Comparison of ENCODE assay signal across 37 cellular contexts in the genomic region with DNA sequence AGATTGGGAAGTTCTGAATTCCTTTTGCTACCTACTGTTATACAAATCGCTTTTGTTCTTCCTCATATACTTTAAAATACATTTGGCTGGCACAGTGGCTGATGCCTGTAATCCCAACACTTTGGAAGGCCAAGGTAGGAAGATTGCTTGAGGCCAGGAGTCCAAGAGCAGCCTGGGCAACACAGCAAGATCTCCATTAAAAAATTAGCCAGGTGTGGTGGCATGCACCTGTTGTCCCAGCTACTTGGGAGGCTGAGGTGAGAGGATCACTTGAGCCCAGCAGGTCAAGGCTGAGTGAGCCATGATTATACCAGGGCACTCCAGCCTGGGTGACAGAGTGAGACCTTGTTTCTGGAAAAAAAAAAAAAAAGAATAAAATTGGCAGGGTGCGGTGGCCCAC. TPM values are rescaled to one million over a fixed set of nuclear protein-coding genes. Genes with fewer than 3 reads are reported as not detected.
"Had no signal": no experiment of that assay in that cellular context is flagged by ENCODE, and none has a peak within 500 bp of the region (broad histone marks: within the 10 kb centered on the region; RNA-seq: fewer than 3 reads in every experiment).

No MANE protein-coding gene starts in this region.

- H3K36me3 ChIP-seq: ascending aorta, breast epithelium, cardiac muscle cell, colonic mucosa, esophagus muscularis mucosa, gastrocnemius medialis, heart left ventricle, WERI-Rb-1 had no signal

- H3K4me1 ChIP-seq: ascending aorta, breast epithelium, colonic mucosa, gastrocnemius medialis had no signal

- H3K27me3 ChIP-seq: ascending aorta, breast epithelium, cardiac muscle cell, colonic mucosa, dorsolateral prefrontal cortex, foreskin keratinocyte, heart left ventricle had no signal

- H3K36me3 Mint-ChIP-seq: activated CD4-positive, alpha-beta memory T cell treated with anti-CD3 and anti-CD28 coated beads for 36 hours; activated naive CD4-positive, alpha-beta T cell treated with anti-CD3 and anti-CD28 coated beads, Interleukin-2, amount 10 ng/mL, durations not matched to agents 7 days and 5 days; activated naive CD4-positive, alpha-beta T cell treated with anti-CD3 and anti-CD28 coated beads, Interleukin-2, amount 50 U/mL, for 72 hours; activated naive CD8-positive, alpha-beta T cell treated with anti-CD3 and anti-CD28 coated beads, Interleukin-2, amount 10 ng/mL, durations not matched to agents 7 days and 5 days; brain had no signal

- H3K27ac Mint-ChIP-seq: activated CD4-positive, alpha-beta memory T cell treated with anti-CD3 and anti-CD28 coated beads for 36 hours; activated CD4-positive, alpha-beta T cell treated with anti-CD3 and anti-CD28 coated beads for 36 hours; activated CD4-positive, alpha-beta T cell treated with anti-CD3 and anti-CD28 coated beads, Interleukin-2, amount 10 ng/mL, durations not matched to agents 24 days and 14 days; activated CD8-positive, alpha-beta memory T cell treated with anti-CD3 and anti-CD28 coated beads, Interleukin-2, amount 10 ng/mL, durations not matched to agents 7 days and 5 days; activated CD8-positive, alpha-beta T cell treated with anti-CD3 and anti-CD28 coated beads, Interleukin-2, amount 10 ng/mL, durations not matched to agents 7 days and 5 days; activated naive CD4-positive, alpha-beta T cell treated with anti-CD3 and anti-CD28 coated beads, Interleukin-2, amount 10 ng/mL, durations not matched to agents 7 days and 5 days; activated naive CD4-positive, alpha-beta T cell treated with anti-CD3 and anti-CD28 coated beads, Interleukin-2, amount 50 U/mL, for 72 hours; activated naive CD8-positive, alpha-beta T cell treated with anti-CD3 and anti-CD28 coated beads, Interleukin-2, amount 10 ng/mL, durations not matched to agents 7 days and 5 days; activated T-cell treated with anti-CD3 and anti-CD28 coated beads, Interleukin-2, amount 50 U/mL, for 24 hours; activated T-cell treated with anti-CD3 and anti-CD28 coated beads, Interleukin-2, amount 50 U/mL, for 72 hours; brain; dendritic cell treated with granulocyte-macrophage colony-stimulating factor and Interleukin-4, amounts not matched to agents 40 ng/mL and 50 ng/mL, for 4 days; T-helper 17 cell; T-helper 2 cell treated with Interferon-gamma antibody and Interleukin-4, amounts not matched to agents 5 μg/mL and 100 μg/mL, for 36 hours had no signal

- H3K9me3 ChIP-seq: ascending aorta, breast epithelium, colonic mucosa, esophagus muscularis mucosa, gastrocnemius medialis, heart left ventricle had no signal

- H3K9me3 Mint-ChIP-seq: activated CD4-positive, alpha-beta memory T cell treated with anti-CD3 and anti-CD28 coated beads for 36 hours; activated naive CD4-positive, alpha-beta T cell treated with anti-CD3 and anti-CD28 coated beads, Interleukin-2, amount 10 ng/mL, durations not matched to agents 7 days and 5 days; activated naive CD4-positive, alpha-beta T cell treated with anti-CD3 and anti-CD28 coated beads, Interleukin-2, amount 50 U/mL, for 72 hours; activated T-cell treated with anti-CD3 and anti-CD28 coated beads, Interleukin-2, amount 50 U/mL, for 24 hours; activated T-cell treated with anti-CD3 and anti-CD28 coated beads, Interleukin-2, amount 50 U/mL, for 72 hours; brain; dendritic cell treated with granulocyte-macrophage colony-stimulating factor and Interleukin-4, amounts not matched to agents 40 ng/mL and 50 ng/mL, for 4 days; T-helper 2 cell treated with Interferon-gamma antibody and Interleukin-4, amounts not matched to agents 5 μg/mL and 100 μg/mL, for 36 hours had no signal

- H3K27ac ChIP-seq: ascending aorta, breast epithelium, cardiac muscle cell, colonic mucosa, dorsolateral prefrontal cortex, esophagus muscularis mucosa, foreskin keratinocyte, gastrocnemius medialis, heart left ventricle, WERI-Rb-1 had no signal

- H3K27me3 Mint-ChIP-seq: activated CD4-positive, alpha-beta memory T cell treated with anti-CD3 and anti-CD28 coated beads for 36 hours; activated T-cell treated with anti-CD3 and anti-CD28 coated beads, Interleukin-2, amount 50 U/mL, for 24 hours; T-helper 17 cell had no signal

- H3K4me3 ChIP-seq: ascending aorta, breast epithelium, cardiac muscle cell, colonic mucosa, dorsolateral prefrontal cortex, esophagus muscularis mucosa, gastrocnemius medialis, heart left ventricle had no signal

- H3K4me3 Mint-ChIP-seq: activated CD4-positive, alpha-beta memory T cell treated with anti-CD3 and anti-CD28 coated beads for 36 hours; activated CD4-positive, alpha-beta T cell treated with anti-CD3 and anti-CD28 coated beads for 36 hours; activated CD4-positive, alpha-beta T cell treated with anti-CD3 and anti-CD28 coated beads, Interleukin-2, amount 10 ng/mL, durations not matched to agents 24 days and 14 days; activated CD8-positive, alpha-beta memory T cell treated with anti-CD3 and anti-CD28 coated beads, Interleukin-2, amount 10 ng/mL, durations not matched to agents 7 days and 5 days; activated CD8-positive, alpha-beta T cell treated with anti-CD3 and anti-CD28 coated beads, Interleukin-2, amount 10 ng/mL, durations not matched to agents 7 days and 5 days; activated naive CD4-positive, alpha-beta T cell treated with anti-CD3 and anti-CD28 coated beads, Interleukin-2, amount 10 ng/mL, durations not matched to agents 7 days and 5 days; activated naive CD8-positive, alpha-beta T cell treated with anti-CD3 and anti-CD28 coated beads, Interleukin-2, amount 10 ng/mL, durations not matched to agents 7 days and 5 days; activated T-cell treated with anti-CD3 and anti-CD28 coated beads, Interleukin-2, amount 50 U/mL, for 24 hours; activated T-cell treated with anti-CD3 and anti-CD28 coated beads, Interleukin-2, amount 50 U/mL, for 72 hours; brain; dendritic cell treated with granulocyte-macrophage colony-stimulating factor and Interleukin-4, amounts not matched to agents 40 ng/mL and 50 ng/mL, for 4 days; T-helper 17 cell; T-helper 2 cell treated with Interferon-gamma antibody and Interleukin-4, amounts not matched to agents 5 μg/mL and 100 μg/mL, for 36 hours had no signal

- ATAC-seq: activated CD4-positive, alpha-beta T cell treated with anti-CD3 and anti-CD28 coated beads for 36 hours; activated CD8-positive, alpha-beta memory T cell treated with anti-CD3 and anti-CD28 coated beads, Interleukin-2, amount 10 ng/mL, durations not matched to agents 7 days and 5 days; activated CD8-positive, alpha-beta T cell treated with anti-CD3 and anti-CD28 coated beads, Interleukin-2, amount 10 ng/mL, durations not matched to agents 7 days and 5 days; activated naive CD4-positive, alpha-beta T cell treated with anti-CD3 and anti-CD28 coated beads, Interleukin-2, amount 50 U/mL, for 72 hours; activated T-cell treated with anti-CD3 and anti-CD28 coated beads, Interleukin-2, amount 50 U/mL, for 72 hours; foreskin keratinocyte; gastrocnemius medialis; heart left ventricle; T-helper 17 cell had no signal

- DNase-seq: activated CD4-positive, alpha-beta memory T cell treated with anti-CD3 and anti-CD28 coated beads for 36 hours; activated CD4-positive, alpha-beta T cell treated with anti-CD3 and anti-CD28 coated beads for 36 hours; activated CD4-positive, alpha-beta T cell treated with anti-CD3 and anti-CD28 coated beads, Interleukin-2, amount 10 ng/mL, durations not matched to agents 24 days and 14 days; activated CD4-positive, CD25-positive, alpha-beta regulatory T cell; activated CD4-positive, CD25-positive, alpha-beta regulatory T cell treated with anti-CD3 and anti-CD28 coated beads, Interleukin-2, amount 50 U/mL, for 72 hours; activated CD8-positive, alpha-beta memory T cell treated with anti-CD3 and anti-CD28 coated beads, Interleukin-2, amount 10 ng/mL, durations not matched to agents 7 days and 5 days; activated CD8-positive, alpha-beta memory T cell treated with anti-CD3 and anti-CD28 coated beads, Interleukin-2, amount 50 U/mL, for 48 hours; activated CD8-positive, alpha-beta T cell treated with anti-CD3 and anti-CD28 coated beads, Interleukin-2, amount 10 ng/mL, durations not matched to agents 7 days and 5 days; activated gamma-delta T cell; activated naive CD4-positive, alpha-beta T cell; activated naive CD4-positive, alpha-beta T cell treated with anti-CD3 and anti-CD28 coated beads, Interleukin-2, amount 10 ng/mL, durations not matched to agents 7 days and 5 days; activated naive CD8-positive, alpha-beta T cell treated with anti-CD3 and anti-CD28 coated beads, Interleukin-2, amount 10 ng/mL, durations not matched to agents 7 days and 5 days; activated T-cell treated with anti-CD3 and anti-CD28 coated beads for 4 hours; activated T-cell treated with anti-CD3 and anti-CD28 coated beads, Interleukin-2, amount 50 U/mL, for 24 hours; activated T-cell treated with anti-CD3 and anti-CD28 coated beads, Interleukin-2, amount 50 U/mL, for 72 hours; central memory CD4-positive, alpha-beta T cell; cerebellar nuclear complex; colonic mucosa; dorsolateral prefrontal cortex; effector memory CD4-positive, alpha-beta T cell; erythroblast; foreskin keratinocyte; gastrocnemius medialis; glutamatergic neuron; heart left ventricle; T-helper 17 cell; T1000; WERI-Rb-1 had no signal

RNA-seq across cellular contexts. Expression of a gene that starts 34.4 kb away (rescaled TPM):
- total RNA-seq: activated CD4-positive, alpha-beta memory T cell treated with anti-CD3 and anti-CD28 coated beads for 36 hours; activated CD4-positive, alpha-beta T cell treated with anti-CD3 and anti-CD28 coated beads for 36 hours; activated CD4-positive, alpha-beta T cell treated with anti-CD3 and anti-CD28 coated beads, Interleukin-2, amount 10 ng/mL, durations not matched to agents 24 days and 14 days; activated CD8-positive, alpha-beta memory T cell treated with anti-CD3 and anti-CD28 coated beads for 36 hours; activated CD8-positive, alpha-beta memory T cell treated with anti-CD3 and anti-CD28 coated beads, Interleukin-2, amount 10 ng/mL, durations not matched to agents 7 days and 5 days; activated CD8-positive, alpha-beta T cell treated with anti-CD3 and anti-CD28 coated beads, Interleukin-2, amount 10 ng/mL, durations not matched to agents 7 days and 5 days; activated naive CD4-positive, alpha-beta T cell treated with anti-CD3 and anti-CD28 coated beads, Interleukin-2, amount 50 U/mL, for 72 hours; activated naive CD8-positive, alpha-beta T cell treated with anti-CD3 and anti-CD28 coated beads, Interleukin-2, amount 10 ng/mL, durations not matched to agents 7 days and 5 days; activated T-cell treated with anti-CD3 and anti-CD28 coated beads, Interleukin-2, amount 50 U/mL, for 72 hours; ascending aorta; cardiac muscle cell; colonic mucosa; dorsolateral prefrontal cortex; foreskin keratinocyte; gastrocnemius medialis; heart left ventricle; T-helper 17 cell had no signal
- polyA plus RNA-seq: foreskin keratinocyte, heart left ventricle had no signal

RNA-seq across cellular contexts. Expression of a gene that starts 51.2 kb away (rescaled TPM):
- total RNA-seq: ascending aorta, cardiac muscle cell had no signal
- polyA plus RNA-seq: cardiac muscle cell had no signal
